ENCODE assay signal across 2 cellular contexts in the genomic region with DNA sequence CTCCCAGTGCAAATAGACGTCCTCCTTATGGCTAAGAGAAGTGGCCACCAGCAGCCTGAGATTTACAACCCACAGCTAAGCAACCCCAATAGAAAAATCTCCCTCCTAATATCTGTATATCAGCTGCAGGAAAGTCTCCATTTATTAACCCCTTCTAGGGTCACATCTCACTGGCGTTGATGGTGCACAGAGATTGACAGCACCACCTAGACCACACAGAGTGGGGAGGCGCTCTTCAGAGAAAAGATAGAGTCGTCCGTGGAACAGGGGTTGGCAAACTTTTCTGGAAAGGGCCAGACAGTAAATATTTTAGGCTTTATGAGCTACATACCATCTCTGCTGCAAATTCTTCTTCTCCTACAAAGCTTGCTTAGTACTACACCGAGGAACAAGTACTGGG.
TF ChIP-seq lines count a peak whose summit lies in the region.

No MANE protein-coding gene starts in this region.

TF ChIP-seq in GM23338, 12 proteins besides CTCF, POLR2A, EP300 and RAD21 (continues in another document):
- TF ChIP-seq, protein P1, sequence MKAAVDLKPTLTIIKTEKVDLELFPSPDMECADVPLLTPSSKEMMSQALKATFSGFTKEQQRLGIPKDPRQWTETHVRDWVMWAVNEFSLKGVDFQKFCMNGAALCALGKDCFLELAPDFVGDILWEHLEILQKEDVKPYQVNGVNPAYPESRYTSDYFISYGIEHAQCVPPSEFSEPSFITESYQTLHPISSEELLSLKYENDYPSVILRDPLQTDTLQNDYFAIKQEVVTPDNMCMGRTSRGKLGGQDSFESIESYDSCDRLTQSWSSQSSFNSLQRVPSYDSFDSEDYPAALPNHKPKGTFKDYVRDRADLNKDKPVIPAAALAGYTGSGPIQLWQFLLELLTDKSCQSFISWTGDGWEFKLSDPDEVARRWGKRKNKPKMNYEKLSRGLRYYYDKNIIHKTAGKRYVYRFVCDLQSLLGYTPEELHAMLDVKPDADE (IDR thresholded peaks at IDR 0.05): no peak
- TF ChIP-seq STAT1 (IDR thresholded peaks at IDR 0.05; ENCODE audit: unreplicated experiment): no peak
- no peak for TF ChIP-seq JUNB (IDR thresholded peaks at IDR 0.05; ENCODE audit: unreplicated experiment)
- TF ChIP-seq EZH2phosphoT487 (IDR thresholded peaks at IDR 0.05; ENCODE audit: unreplicated experiment): no peak
- no peak for TF ChIP-seq ZNF331 (CRISPR knock-in tag; IDR thresholded peaks at IDR 0.05; ENCODE audit: low read depth)
- TF ChIP-seq EZH2 (IDR thresholded peaks at IDR 0.05; ENCODE audit: low read depth, unreplicated experiment): no peak
- TF ChIP-seq CREB1 (CRISPR knock-in tag; IDR thresholded peaks at IDR 0.05; ENCODE audit: low read depth): no peak
- TF ChIP-seq, protein P2, sequence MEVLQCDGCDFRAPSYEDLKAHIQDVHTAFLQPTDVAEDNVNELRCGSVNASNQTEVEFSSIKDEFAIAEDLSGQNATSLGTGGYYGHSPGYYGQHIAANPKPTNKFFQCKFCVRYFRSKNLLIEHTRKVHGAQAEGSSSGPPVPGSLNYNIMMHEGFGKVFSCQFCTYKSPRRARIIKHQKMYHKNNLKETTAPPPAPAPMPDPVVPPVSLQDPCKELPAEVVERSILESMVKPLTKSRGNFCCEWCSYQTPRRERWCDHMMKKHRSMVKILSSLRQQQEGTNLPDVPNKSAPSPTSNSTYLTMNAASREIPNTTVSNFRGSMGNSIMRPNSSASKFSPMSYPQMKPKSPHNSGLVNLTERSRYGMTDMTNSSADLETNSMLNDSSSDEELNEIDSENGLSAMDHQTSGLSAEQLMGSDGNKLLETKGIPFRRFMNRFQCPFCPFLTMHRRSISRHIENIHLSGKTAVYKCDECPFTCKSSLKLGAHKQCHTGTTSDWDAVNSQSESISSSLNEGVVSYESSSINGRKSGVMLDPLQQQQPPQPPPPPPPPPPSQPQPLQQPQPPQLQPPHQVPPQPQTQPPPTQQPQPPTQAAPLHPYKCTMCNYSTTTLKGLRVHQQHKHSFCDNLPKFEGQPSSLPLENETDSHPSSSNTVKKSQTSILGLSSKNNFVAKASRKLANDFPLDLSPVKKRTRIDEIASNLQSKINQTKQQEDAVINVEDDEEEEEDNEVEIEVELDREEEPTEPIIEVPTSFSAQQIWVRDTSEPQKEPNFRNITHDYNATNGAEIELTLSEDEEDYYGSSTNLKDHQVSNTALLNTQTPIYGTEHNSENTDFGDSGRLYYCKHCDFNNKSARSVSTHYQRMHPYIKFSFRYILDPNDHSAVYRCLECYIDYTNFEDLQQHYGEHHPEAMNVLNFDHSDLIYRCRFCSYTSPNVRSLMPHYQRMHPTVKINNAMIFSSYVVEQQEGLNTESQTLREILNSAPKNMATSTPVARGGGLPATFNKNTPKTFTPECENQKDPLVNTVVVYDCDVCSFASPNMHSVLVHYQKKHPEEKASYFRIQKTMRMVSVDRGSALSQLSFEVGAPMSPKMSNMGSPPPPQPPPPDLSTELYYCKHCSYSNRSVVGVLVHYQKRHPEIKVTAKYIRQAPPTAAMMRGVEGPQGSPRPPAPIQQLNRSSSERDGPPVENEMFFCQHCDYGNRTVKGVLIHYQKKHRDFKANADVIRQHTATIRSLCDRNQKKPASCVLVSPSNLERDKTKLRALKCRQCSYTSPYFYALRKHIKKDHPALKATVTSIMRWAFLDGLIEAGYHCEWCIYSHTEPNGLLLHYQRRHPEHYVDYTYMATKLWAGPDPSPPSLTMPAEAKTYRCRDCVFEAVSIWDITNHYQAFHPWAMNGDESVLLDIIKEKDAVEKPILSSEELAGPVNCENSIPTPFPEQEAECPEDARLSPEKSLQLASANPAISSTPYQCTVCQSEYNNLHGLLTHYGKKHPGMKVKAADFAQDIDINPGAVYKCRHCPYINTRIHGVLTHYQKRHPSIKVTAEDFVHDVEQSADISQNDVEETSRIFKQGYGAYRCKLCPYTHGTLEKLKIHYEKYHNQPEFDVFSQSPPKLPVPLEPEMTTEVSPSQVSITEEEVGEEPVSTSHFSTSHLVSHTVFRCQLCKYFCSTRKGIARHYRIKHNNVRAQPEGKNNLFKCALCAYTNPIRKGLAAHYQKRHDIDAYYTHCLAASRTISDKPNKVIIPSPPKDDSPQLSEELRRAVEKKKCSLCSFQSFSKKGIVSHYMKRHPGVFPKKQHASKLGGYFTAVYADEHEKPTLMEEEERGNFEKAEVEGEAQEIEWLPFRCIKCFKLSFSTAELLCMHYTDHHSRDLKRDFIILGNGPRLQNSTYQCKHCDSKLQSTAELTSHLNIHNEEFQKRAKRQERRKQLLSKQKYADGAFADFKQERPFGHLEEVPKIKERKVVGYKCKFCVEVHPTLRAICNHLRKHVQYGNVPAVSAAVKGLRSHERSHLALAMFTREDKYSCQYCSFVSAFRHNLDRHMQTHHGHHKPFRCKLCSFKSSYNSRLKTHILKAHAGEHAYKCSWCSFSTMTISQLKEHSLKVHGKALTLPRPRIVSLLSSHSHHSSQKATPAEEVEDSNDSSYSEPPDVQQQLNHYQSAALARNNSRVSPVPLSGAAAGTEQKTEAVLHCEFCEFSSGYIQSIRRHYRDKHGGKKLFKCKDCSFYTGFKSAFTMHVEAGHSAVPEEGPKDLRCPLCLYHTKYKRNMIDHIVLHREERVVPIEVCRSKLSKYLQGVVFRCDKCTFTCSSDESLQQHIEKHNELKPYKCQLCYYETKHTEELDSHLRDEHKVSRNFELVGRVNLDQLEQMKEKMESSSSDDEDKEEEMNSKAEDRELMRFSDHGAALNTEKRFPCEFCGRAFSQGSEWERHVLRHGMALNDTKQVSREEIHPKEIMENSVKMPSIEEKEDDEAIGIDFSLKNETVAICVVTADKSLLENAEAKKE (CRISPR knock-in tag; IDR thresholded peaks at IDR 0.05): no peak
- no peak for TF ChIP-seq POLR2AphosphoS5 (IDR thresholded peaks at IDR 0.05; ENCODE audit: low read depth)
- no peak for TF ChIP-seq NANOG (IDR thresholded peaks at IDR 0.05; ENCODE audit: borderline replicate concordance)
- no peak for TF ChIP-seq ZNF114 (CRISPR knock-in tag; IDR thresholded peaks at IDR 0.05)

TF ChIP-seq in K562, 482 proteins besides CTCF, POLR2A, EP300 and RAD21:
- no peak for TF ChIP-seq HSF4 (CRISPR knock-in tag; IDR thresholded peaks at IDR 0.05; ENCODE audit: borderline replicate concordance)
- TF ChIP-seq, protein P3, sequence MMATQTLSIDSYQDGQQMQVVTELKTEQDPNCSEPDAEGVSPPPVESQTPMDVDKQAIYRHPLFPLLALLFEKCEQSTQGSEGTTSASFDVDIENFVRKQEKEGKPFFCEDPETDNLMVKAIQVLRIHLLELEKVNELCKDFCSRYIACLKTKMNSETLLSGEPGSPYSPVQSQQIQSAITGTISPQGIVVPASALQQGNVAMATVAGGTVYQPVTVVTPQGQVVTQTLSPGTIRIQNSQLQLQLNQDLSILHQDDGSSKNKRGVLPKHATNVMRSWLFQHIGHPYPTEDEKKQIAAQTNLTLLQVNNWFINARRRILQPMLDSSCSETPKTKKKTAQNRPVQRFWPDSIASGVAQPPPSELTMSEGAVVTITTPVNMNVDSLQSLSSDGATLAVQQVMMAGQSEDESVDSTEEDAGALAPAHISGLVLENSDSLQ (IDR thresholded peaks at IDR 0.05): peak; percentile 70
TF ChIP-seq in K562: peak in this region for 1.
